ENCODE assay signal across 25 cellular contexts in the genomic region with DNA sequence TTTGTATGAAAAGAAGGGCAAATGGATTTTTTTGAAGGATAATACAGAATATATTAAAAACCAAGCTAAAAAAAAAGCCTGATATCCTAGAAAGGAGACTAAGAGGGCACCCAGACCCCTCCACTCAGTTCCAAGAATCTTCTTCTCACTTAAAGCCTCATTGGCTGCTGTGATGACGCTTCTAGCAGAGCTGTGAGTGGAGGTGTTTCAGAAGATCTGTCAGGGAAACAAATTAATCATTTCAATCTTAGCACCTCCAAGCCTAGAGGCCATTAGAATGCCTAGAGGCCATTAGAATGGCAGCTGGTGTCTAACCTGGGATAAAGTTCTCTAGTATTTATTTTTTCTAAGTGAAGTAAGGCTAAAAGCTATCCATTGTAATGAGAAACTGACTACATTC.
"Had no signal": no experiment of that assay in that cellular context is flagged by ENCODE, and none has a peak within 500 bp of the region (broad histone marks: within the 10 kb centered on the region; RNA-seq: fewer than 3 reads in every experiment).

No MANE protein-coding gene starts in this region.

- DNase-seq: activated B cell treated with CpG ODN at 0.5 μM for 24 hours; activated CD4-positive, alpha-beta T cell treated with anti-CD3 and anti-CD28 coated beads, Interleukin-2, amount 50 U/mL, for 1 hour; activated CD8-positive, alpha-beta memory T cell treated with anti-CD3 and anti-CD28 coated beads, Interleukin-2, amount 10 ng/mL, durations not matched to agents 7 days and 5 days; activated CD8-positive, alpha-beta T cell treated with anti-CD3 and anti-CD28 coated beads, Interleukin-2, amount 10 ng/mL, durations not matched to agents 7 days and 5 days; activated naive CD8-positive, alpha-beta T cell treated with anti-CD3 and anti-CD28 coated beads, Interleukin-2, amount 50 U/mL, for 24 hours; activated T-cell treated with anti-CD3 and anti-CD28 coated beads, Interleukin-2, amount 50 U/mL, for 48 hours; colonic mucosa; effector memory CD4-positive, alpha-beta T cell; gastrocnemius medialis; immature natural killer cell; left lung; naive B cell; occipital lobe; psoas muscle; stimulated activated CD4-positive, alpha-beta T cell treated with anti-CD3 and anti-CD28 coated beads, Interleukin-2, amount 100 ng/mL, for 48 hours; stimulated activated naive CD8-positive, alpha-beta T cell treated with anti-CD3 and anti-CD28 coated beads, Interleukin-15, Interleukin-2, amounts not matched to agents 100 U/mL and 50 U/mL, for 24 hours; T-helper 1 cell; uterus had no signal

- H3K4me1 ChIP-seq: breast epithelium, colonic mucosa, gastrocnemius medialis, left lung, parathyroid adenoma, psoas muscle, uterus had no signal

- H3K27me3 ChIP-seq: breast epithelium, colonic mucosa, dorsolateral prefrontal cortex, gastrocnemius medialis, left lung, uterus had no signal

- ATAC-seq: activated CD8-positive, alpha-beta memory T cell treated with anti-CD3 and anti-CD28 coated beads, Interleukin-2, amount 10 ng/mL, durations not matched to agents 7 days and 5 days; activated CD8-positive, alpha-beta T cell treated with anti-CD3 and anti-CD28 coated beads, Interleukin-2, amount 10 ng/mL, durations not matched to agents 7 days and 5 days; activated naive CD8-positive, alpha-beta T cell treated with anti-CD3 and anti-CD28 coated beads, Interleukin-2, amount 50 U/mL, for 24 hours; stimulated activated naive CD8-positive, alpha-beta T cell treated with anti-CD3 and anti-CD28 coated beads, Interleukin-15, Interleukin-2, amounts not matched to agents 100 U/mL and 50 U/mL, for 24 hours had no signal

- H3K27ac ChIP-seq: breast epithelium, colonic mucosa, gastrocnemius medialis, left lung, parathyroid adenoma, psoas muscle, thoracic aorta, uterus had no signal

- H3K27ac Mint-ChIP-seq: activated B cell treated with CpG ODN at 0.5 μM for 24 hours; activated CD8-positive, alpha-beta memory T cell treated with anti-CD3 and anti-CD28 coated beads, Interleukin-2, amount 10 ng/mL, durations not matched to agents 7 days and 5 days; activated CD8-positive, alpha-beta T cell treated with anti-CD3 and anti-CD28 coated beads, Interleukin-2, amount 10 ng/mL, durations not matched to agents 7 days and 5 days; activated naive CD4-positive, alpha-beta T cell treated with anti-CD3 and anti-CD28 coated beads, Interleukin-2, amount 50 U/mL, for 24 hours; activated naive CD8-positive, alpha-beta T cell treated with anti-CD3 and anti-CD28 coated beads, Interleukin-2, amount 50 U/mL, for 24 hours; activated T-helper 2 cell treated with anti-CD3 and anti-CD28 coated beads, Interferon-gamma antibody, Interleukin-2, Interleukin-4, amounts not matched to agents 10 μg/mL and 5 μg/mL and 100 μg/mL, durations not matched to agents 14 hours and 24 hours and 36 hours; immature natural killer cell; T-helper 2 cell treated with Interferon-gamma antibody and Interleukin-4, amounts not matched to agents 5 μg/mL and 100 μg/mL, for 36 hours had no signal

- H3K4me3 ChIP-seq: breast epithelium, colonic mucosa, dorsolateral prefrontal cortex, gastrocnemius medialis, left lung, psoas muscle, thoracic aorta, uterus had no signal

- H3K36me3 ChIP-seq: breast epithelium, colonic mucosa, gastrocnemius medialis, left lung, thoracic aorta, uterus had no signal

- H3K79me2 ChIP-seq: parathyroid adenoma had no signal

- H3K4me1 Mint-ChIP-seq: activated B cell treated with CpG ODN at 0.5 μM for 24 hours; activated CD8-positive, alpha-beta memory T cell treated with anti-CD3 and anti-CD28 coated beads, Interleukin-2, amount 10 ng/mL, durations not matched to agents 7 days and 5 days; activated naive CD4-positive, alpha-beta T cell treated with anti-CD3 and anti-CD28 coated beads, Interleukin-2, amount 50 U/mL, for 24 hours; activated naive CD8-positive, alpha-beta T cell treated with anti-CD3 and anti-CD28 coated beads, Interleukin-2, amount 50 U/mL, for 24 hours; naive B cell had no signal

- H3K36me3 Mint-ChIP-seq: activated CD8-positive, alpha-beta memory T cell treated with anti-CD3 and anti-CD28 coated beads, Interleukin-2, amount 10 ng/mL, durations not matched to agents 7 days and 5 days; activated naive CD4-positive, alpha-beta T cell treated with anti-CD3 and anti-CD28 coated beads, Interleukin-2, amount 50 U/mL, for 24 hours had no signal

- H2AFZ ChIP-seq: parathyroid adenoma had no signal

- H3K27me3 Mint-ChIP-seq: activated B cell treated with CpG ODN at 0.5 μM for 24 hours; activated CD8-positive, alpha-beta memory T cell treated with anti-CD3 and anti-CD28 coated beads, Interleukin-2, amount 10 ng/mL, durations not matched to agents 7 days and 5 days; activated naive CD4-positive, alpha-beta T cell treated with anti-CD3 and anti-CD28 coated beads, Interleukin-2, amount 50 U/mL, for 24 hours; activated naive CD8-positive, alpha-beta T cell treated with anti-CD3 and anti-CD28 coated beads, Interleukin-2, amount 50 U/mL, for 24 hours; naive B cell had no signal

- H3K9me3 ChIP-seq: breast epithelium, colonic mucosa, left lung, psoas muscle, thoracic aorta, uterus had no signal

- H3K9me3 Mint-ChIP-seq: activated naive CD8-positive, alpha-beta T cell treated with anti-CD3 and anti-CD28 coated beads, Interleukin-2, amount 50 U/mL, for 24 hours; activated T-helper 2 cell treated with anti-CD3 and anti-CD28 coated beads, Interferon-gamma antibody, Interleukin-2, Interleukin-4, amounts not matched to agents 10 μg/mL and 5 μg/mL and 100 μg/mL, durations not matched to agents 14 hours and 24 hours and 36 hours; T-helper 2 cell treated with Interferon-gamma antibody and Interleukin-4, amounts not matched to agents 5 μg/mL and 100 μg/mL, for 36 hours had no signal

- H3K4me3 Mint-ChIP-seq: activated B cell treated with CpG ODN at 0.5 μM for 24 hours; activated CD8-positive, alpha-beta memory T cell treated with anti-CD3 and anti-CD28 coated beads, Interleukin-2, amount 10 ng/mL, durations not matched to agents 7 days and 5 days; activated CD8-positive, alpha-beta T cell treated with anti-CD3 and anti-CD28 coated beads, Interleukin-2, amount 10 ng/mL, durations not matched to agents 7 days and 5 days; activated naive CD4-positive, alpha-beta T cell treated with anti-CD3 and anti-CD28 coated beads, Interleukin-2, amount 50 U/mL, for 24 hours; activated naive CD8-positive, alpha-beta T cell treated with anti-CD3 and anti-CD28 coated beads, Interleukin-2, amount 50 U/mL, for 24 hours; immature natural killer cell; naive B cell; T-helper 2 cell treated with Interferon-gamma antibody and Interleukin-4, amounts not matched to agents 5 μg/mL and 100 μg/mL, for 36 hours had no signal

- H3K9ac ChIP-seq: parathyroid adenoma had no signal
